Comparison of ENCODE assay signal across 31 cellular contexts in the genomic region with DNA sequence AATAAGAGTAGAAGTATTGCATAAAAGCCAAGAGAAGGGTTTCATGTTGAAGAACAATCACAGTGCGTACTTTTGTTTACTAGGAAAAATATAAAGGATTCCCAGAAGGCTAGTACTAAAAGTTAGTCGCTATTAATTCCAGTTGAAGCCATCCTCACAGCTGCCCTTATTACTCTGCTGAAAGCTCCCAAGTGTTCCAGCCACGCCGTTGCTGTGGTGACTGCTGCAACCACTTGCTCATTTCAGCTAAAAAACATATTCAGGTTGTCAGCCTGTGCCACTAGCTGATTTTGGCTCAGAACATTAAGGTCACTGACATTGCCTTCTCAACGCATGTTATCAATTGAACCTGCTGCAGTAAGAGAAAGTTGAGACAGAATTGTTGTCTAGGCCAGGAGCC.
"Had no signal": no experiment of that assay in that cellular context is flagged by ENCODE, and none has a peak within 500 bp of the region (broad histone marks: within the 10 kb centered on the region; RNA-seq: fewer than 3 reads in every experiment).

No MANE protein-coding gene starts in this region.

- H3K36me3 ChIP-seq: heart left ventricle, lower lobe of right lung, pancreas, prostate gland, sigmoid colon, spleen, suprapubic skin, thoracic aorta, tibial artery, uterus had no signal

- H3K9me3 ChIP-seq: heart left ventricle, lower lobe of right lung, mucosa of descending colon, pancreas, prostate gland, sigmoid colon, spleen, suprapubic skin, thoracic aorta, tibial artery, uterus had no signal

- ATAC-seq: heart left ventricle; left cardiac atrium; left lobe of liver; lower lobe of right lung; mucosa of descending colon; naive thymus-derived CD8-positive, alpha-beta T cell; right cardiac atrium; stimulated activated effector memory CD8-positive, alpha-beta T cell treated with anti-CD3 and anti-CD28 coated beads, Interleukin-12 subunit alpha, Interleukin-12 subunit beta, amount 100 ng/mL, for 72 hours had no signal

- H3K27ac ChIP-seq: heart left ventricle, lower lobe of right lung, pancreas, prostate gland, sigmoid colon, spleen, suprapubic skin, thoracic aorta, tibial artery, uterus had no signal

- H3K4me3 Mint-ChIP-seq: mesothelial cell of epicardium; naive thymus-derived CD8-positive, alpha-beta T cell; nephron; neural crest cell; stimulated activated effector memory CD8-positive, alpha-beta T cell treated with anti-CD3 and anti-CD28 coated beads, Interleukin-12 subunit alpha, Interleukin-12 subunit beta, amount 100 ng/mL, for 72 hours; stimulated activated naive CD8-positive, alpha-beta T cell treated with anti-CD3 and anti-CD28 coated beads, Interleukin-15, Interleukin-2, amounts not matched to agents 100 ng/mL and 50 ng/mL, for 24 hours; type B pancreatic cell had no signal

- H3K27me3 ChIP-seq: heart left ventricle, pancreas, sigmoid colon, spleen, suprapubic skin, tibial artery, uterus had no signal

- H3K27me3 Mint-ChIP-seq: naive thymus-derived CD8-positive, alpha-beta T cell; stimulated activated naive CD8-positive, alpha-beta T cell treated with anti-CD3 and anti-CD28 coated beads, Interleukin-15, Interleukin-2, amounts not matched to agents 100 ng/mL and 50 ng/mL, for 24 hours; type B pancreatic cell had no signal

- DNase-seq: heart left ventricle; kidney glomerular epithelial cell; left cardiac atrium; lower lobe of right lung; mammary epithelial cell; mesenchymal stem cell; mucosa of descending colon; naive thymus-derived CD8-positive, alpha-beta T cell; nucleus accumbens; pancreas; posterior cingulate gyrus; retina; right cardiac atrium; sigmoid colon; small intestine; spleen; stimulated activated CD4-positive, alpha-beta T cell treated with anti-CD3 and anti-CD28 coated beads, Interleukin-4, amount 100 ng/mL, for 24 hours; stimulated activated naive CD4-positive, alpha-beta T cell; tibial artery; uterus had no signal

- H3K4me1 Mint-ChIP-seq: mesothelial cell of epicardium, nephron, neural crest cell had no signal

- FAIRE-seq: keratinocyte, pancreas, small intestine had no signal

- H3K36me3 Mint-ChIP-seq: mesothelial cell of epicardium; naive thymus-derived CD8-positive, alpha-beta T cell; stimulated activated effector memory CD8-positive, alpha-beta T cell treated with anti-CD3 and anti-CD28 coated beads, Interleukin-12 subunit alpha, Interleukin-12 subunit beta, amount 100 ng/mL, for 72 hours; type B pancreatic cell had no signal

- H3K27ac Mint-ChIP-seq: mesothelial cell of epicardium; naive thymus-derived CD8-positive, alpha-beta T cell; nephron; stimulated activated effector memory CD8-positive, alpha-beta T cell treated with anti-CD3 and anti-CD28 coated beads, Interleukin-12 subunit alpha, Interleukin-12 subunit beta, amount 100 ng/mL, for 72 hours; stimulated activated naive CD8-positive, alpha-beta T cell treated with anti-CD3 and anti-CD28 coated beads, Interleukin-15, Interleukin-2, amounts not matched to agents 100 ng/mL and 50 ng/mL, for 24 hours; type B pancreatic cell had no signal

- H3K4me3 ChIP-seq: heart left ventricle, lower lobe of right lung, mucosa of descending colon, pancreas, prostate gland, sigmoid colon, spleen, suprapubic skin, thoracic aorta, tibial artery, uterus had no signal
